9 cellular contexts compared by ENCODE assay signal in genomic region chr1:220272047-220272840, GRCh38. TPM values are rescaled to one million over a fixed set of nuclear protein-coding genes. Genes with fewer than 3 reads are reported as not detected.
DNase-seq lines count a peak whose midpoint lies in the region; ATAC-seq and TF ChIP-seq lines count a peak whose summit lies in the region.
"Had no signal": no experiment of that assay in that cellular context is flagged by ENCODE, and none has a peak within 500 bp of the region (broad histone marks: within the 10 kb centered on the region; RNA-seq: fewer than 3 reads in every experiment).

Gene RAB3GAP2, minus strand, starts transcription at chr1:220272453. Its CDS starts 116 bp downstream, at chr1:220272337.

- peak; percentile 94 for ATAC-seq in GM19025 (IDR thresholded peaks at IDR 0.05; ENCODE audit: low read depth, unreplicated experiment)
- peak; percentile 98 for ATAC-seq in HG03280 (IDR thresholded peaks at IDR 0.05; ENCODE audit: unreplicated experiment)
- peak; percentile 91 for ATAC-seq in activated B cell treated with CpG ODN at 0.5 μM for 24 hours (ENCODE audit: low read depth)

- H3K36me3 Mint-ChIP-seq in activated B cell treated with CpG ODN at 0.5 μM for 24 hours (ENCODE audit: low read depth): peaks cover 18% of the 10 kb centered on the region

- no peak within 1 kb of the TSS for H3K27ac Mint-ChIP-seq in activated B cell treated with CpG ODN at 0.5 μM for 24 hours
- H3K27ac Mint-ChIP-seq: activated naive CD4-positive, alpha-beta T cell treated with anti-CD3 and anti-CD28 coated beads, Interleukin-2, amount 50 U/mL, for 24 hours had no signal

- POLR2A ChIA-PET in activated B cell treated with CpG ODN at 0.5 μM for 24 hours (lab: Charles Lee): interaction anchor here (0.6 to 3.7 kb wide), 7 partner anchors 9 to 52 kb away, joined by 3 to 67 read pairs (median 3); no protein-coding TSS in a partner anchor

- intact Hi-C loops in activated B cell treated with CpG ODN at 0.5 μM for 24 hours (cut with micrococcal nuclease): loop anchor here (1.0 to 2.0 kb wide), 6 partner anchors 17 to 1987 kb away; partner anchors contain the start of genes EPRS1, IARS2 and RRP15

- no peak for TF ChIP-seq CTCF in AG09319 (IDR thresholded peaks at IDR 0.05; ENCODE audit: low read depth, low read length)
- no peak for TF ChIP-seq CTCF in activated B cell treated with CpG ODN at 0.5 μM for 24 hours (IDR thresholded peaks at IDR 0.05)

- DNase-seq in AG09319 (ENCODE audit: extremely low read depth, low read depth) (peak; percentile 82), NCI-H345 (lab: John Stamatoyannopoulos, UW) (peak; percentile 96), activated B cell treated with CpG ODN at 0.5 μM for 24 hours (peak; percentile 94), cerebellar cortex (ENCODE audit: low spot score) (peak; percentile 92), islet precursor cell (peak; percentile 97)
- peak; percentile 91 to 95 (median 93) for DNase-seq in stimulated activated CD4-positive, alpha-beta T cell treated with anti-CD3 and anti-CD28 coated beads, Interleukin-12 subunit alpha, Interleukin-12 subunit beta, amount 100 ng/mL, for 48 hours (ENCODE audit: low read depth in 2 of 3, low spot score in 1 of 3)

- H3K27me3 Mint-ChIP-seq in activated B cell treated with CpG ODN at 0.5 μM for 24 hours: peaks cover 7% of the 10 kb centered on the region

- CTCF ChIA-PET in activated B cell treated with CpG ODN at 0.5 μM for 24 hours (lab: Charles Lee): interaction anchor here (0.6 to 1.5 kb wide), 5 partner anchors 9 to 54 kb away, joined by 3 to 12 read pairs (median 4); no protein-coding TSS in a partner anchor

- H3K9me3 Mint-ChIP-seq in activated B cell treated with CpG ODN at 0.5 μM for 24 hours: no peaks in the 10 kb centered on the region

- peaks cover 16% of the 10 kb centered on the region for H3K4me1 Mint-ChIP-seq in activated B cell treated with CpG ODN at 0.5 μM for 24 hours

- no peak within 1 kb of the TSS for H3K4me3 Mint-ChIP-seq in activated B cell treated with CpG ODN at 0.5 μM for 24 hours
- H3K4me3 Mint-ChIP-seq: activated naive CD4-positive, alpha-beta T cell treated with anti-CD3 and anti-CD28 coated beads, Interleukin-2, amount 50 U/mL, for 24 hours had no signal

RNA-seq across cellular contexts. Expression of gene RAB3GAP2, which starts in this region (rescaled TPM):
- 93.3 and 107 TPM in 2 replicates for total RNA-seq in activated B cell treated with CpG ODN at 0.5 μM for 24 hours

Comparison
In these comparisons a context has a peak if more than half of its experiments do, and no peak if none do; other contexts are left out.
1. Peak in every context shown above with its lines: DNase-seq and ATAC-seq.